In genomic region chr7:44062903-44063295, GRCh38 we compare ENCODE assay signal across 16 cellular contexts. TPM values are rescaled to one million over a fixed set of nuclear protein-coding genes. Genes with fewer than 3 reads are reported as not detected.
A peak's percentile ranks its signal among the peaks of the same experiment; 100 is the strongest.
DNase-seq lines count a peak whose midpoint lies in the region; ATAC-seq, FAIRE-seq and TF ChIP-seq lines count a peak whose summit lies in the region.
"Had no signal": no experiment of that assay in that cellular context is flagged by ENCODE, and none has a peak within 500 bp of the region (broad histone marks: within the 10 kb centered on the region; RNA-seq: fewer than 3 reads in every experiment).

No MANE protein-coding gene starts in this region.

- ATAC-seq in K562, result no peak
- no peak for ATAC-seq in HepG2
- ATAC-seq in GM18870 (IDR thresholded peaks at IDR 0.05; ENCODE audit: unreplicated experiment), result no peak
- ATAC-seq in HG03159 (IDR thresholded peaks at IDR 0.05; ENCODE audit: unreplicated experiment), result no peak
- ATAC-seq: Panc1 had no signal

- peak; percentile 32 for DNase-seq in H7
- no peak for DNase-seq in K562 (ENCODE audit: extremely low read depth in 1 of 4, low spot score in 3 of 4)
- DNase-seq in HepG2 (ENCODE audit: low spot score), result no peak
- DNase-seq in ACHN, result no peak
- DNase-seq: KG1, midbrain, NCI-H1105, NCI-H2171, small intestine had no signal

- no peak overlapping the region for H2AFZ ChIP-seq in K562 (ENCODE audit: low read depth, low read length)
- no peak overlapping the region for H2AFZ ChIP-seq in HepG2 (ENCODE audit: low read length)

- H4K20me1 ChIP-seq in K562 (replicated peaks; ENCODE audit: control insufficient read depth, insufficient read depth, low read length) (peaks cover 12% of the 10 kb centered on the region; the same call in 1 of the 2 replicates), HepG2 (ENCODE audit: insufficient read depth, low read length) (no peaks in the 10 kb centered on the region)

- no peak overlapping the region for H3K27ac ChIP-seq in K562 (ENCODE audit: extremely low read depth, low read depth, low read length)
- no peak overlapping the region for H3K27ac ChIP-seq in HepG2 (ENCODE audit: extremely low read length, insufficient read depth, low read length)
- peak overlapping the region; percentile 28 for H3K27ac ChIP-seq in skeletal muscle tissue (ENCODE audit: low read depth, low read length)
- H3K27ac ChIP-seq: thoracic aorta had no signal

- no peak overlapping the region for H3K4me3 ChIP-seq in H7 (ENCODE audit: insufficient read depth, low read depth, low read length)
- H3K4me3 ChIP-seq in K562, result no peak overlapping the region
- no peak overlapping the region for H3K4me3 ChIP-seq in HepG2 (replicated peaks in 1 of 3; ENCODE audit: insufficient read depth in 1 of 3, low read depth in 2 of 3, low read length in 3 of 3)
- H3K4me3 ChIP-seq in skeletal muscle tissue (ENCODE audit: low read length in 3 of 3), result peak overlapping the region; percentile 33 to 70 (median 55)
- H3K4me3 ChIP-seq: HAP-1, ovary, thoracic aorta had no signal

- POLR2A ChIA-PET in K562 (lab: Yijun Ruan, JAX) (interaction anchor here (0.7 to 0.8 kb wide), 2 partner anchors 15 to 39 kb away, joined by 3 to 4 read pairs; no protein-coding TSS in a partner anchor), HepG2 (lab: Yijun Ruan, JAX) (interaction anchor here (0.9 to 1.3 kb wide), 3 partner anchors 18 to 24 kb away, joined by 3 to 5 read pairs (median 3); partner anchors contain the start of gene DBNL)

- WGBS in K562 (ENCODE audit: insufficient coverage, low coverage, missing lambda C conversion rate), result 50% methylated on average over 3 of the region's 3 CpGs
- 17% methylated on average over 2 of the region's 3 CpGs for WGBS in HepG2 (ENCODE audit: low lambda C conversion rate)

- TF ChIP-seq POLR2A in K562 (conservative IDR thresholded peaks at IDR 0.05) (no peak; the same call in 1 of the 2 replicates), HepG2 (IDR thresholded peaks at IDR 0.05; ENCODE audit: insufficient read depth in 1 of 2, low read depth in 2 of 2, low read length in 2 of 2) (no peak)

- H3K4me1 ChIP-seq in K562 (replicated peaks in 1 of 2; ENCODE audit: control insufficient read depth in 2 of 2, insufficient read depth in 2 of 2, low read length in 2 of 2), result peaks cover 3 to 38% of the 10 kb centered on the region in 2 experiments; a peak in 3 of 5 replicates
- peaks cover 57% of the 10 kb centered on the region for H3K4me1 ChIP-seq in HepG2 (ENCODE audit: insufficient read depth, low read length)
- peaks cover 48 to 87% (median 85%) of the 10 kb centered on the region in 3 donors for H3K4me1 ChIP-seq in skeletal muscle tissue (ENCODE audit: control insufficient read depth in 3 of 3, insufficient read depth in 3 of 3, low read length in 3 of 3)

- in situ Hi-C loops in K562 (cut with MboI), result no loop called here
- in situ Hi-C loops in HepG2 (cut with HindIII; ENCODE audit: extremely low pct_ligation_motif_present, low pct_unique_long_range_greater_than_20kb), result no loop called here
- in situ Hi-C loops in ACHN (cut with HindIII; ENCODE audit: low pct_ligation_motif_present, low pct_unique_long_range_greater_than_20kb, low sequenced_read_pairs), result no loop called here

- peaks cover 9% of the 10 kb centered on the region for H3K36me3 ChIP-seq in H7 (replicated peaks; ENCODE audit: control insufficient read depth, insufficient read depth, low read length)
- peaks cover 40% of the 10 kb centered on the region; the same call in 2 of the 3 replicates for H3K36me3 ChIP-seq in K562 (ENCODE audit: control insufficient read depth, insufficient read depth, low read length)
- peaks cover 17 to 29% of the 10 kb centered on the region in 2 experiments; a peak in 4 of 5 replicates for H3K36me3 ChIP-seq in HepG2 (replicated peaks in 1 of 2; ENCODE audit: control insufficient read depth in 1 of 2, insufficient read depth in 2 of 2, low read length in 2 of 2)
- peaks cover 44 to 51% (median 45%) of the 10 kb centered on the region in 3 donors for H3K36me3 ChIP-seq in skeletal muscle tissue (ENCODE audit: control insufficient read depth in 3 of 3, insufficient read depth in 3 of 3, low read length in 3 of 3)
- H3K36me3 ChIP-seq: ovary had no signal

- CTCF ChIA-PET in K562 (lab: Yijun Ruan, JAX; ENCODE audit: low intra/inter-chr PET ratio) (no interaction called here), HepG2 (lab: Yijun Ruan, JAX; ENCODE audit: low intra/inter-chr PET ratio, low total read pairs) (no interaction called here)

- TF ChIP-seq RAD21 in K562 (CRISPR knock-in tag; conservative IDR thresholded peaks at IDR 0.05 in 1 of 2, IDR thresholded peaks at IDR 0.05 in 1 of 2) (no peak), HepG2 (CRISPR knock-in tag; IDR thresholded peaks at IDR 0.05) (no peak)

- H3K9me1 ChIP-seq in K562 (ENCODE audit: control insufficient read depth, insufficient read depth, low read length), result no peaks in the 10 kb centered on the region

- intact Hi-C loops in K562 (cut with micrococcal nuclease) (no loop called here), HepG2 (cut with micrococcal nuclease; ENCODE audit: unreplicated experiment) (no loop called here)

- H3K4me2 ChIP-seq in K562 (ENCODE audit: insufficient read depth, low read length), result no peak overlapping the region
- no peak overlapping the region for H3K4me2 ChIP-seq in HepG2 (ENCODE audit: low read depth, low read length)

- no TSS peak for BruUV-seq in K562 (replicated peaks; lab: Mats Ljungman, UMichigan)
- no TSS peak for BruUV-seq in HepG2 (replicated peaks; lab: Mats Ljungman, UMichigan)

- TF ChIP-seq CTCF in K562 (IDR thresholded peaks at IDR 0.05 in 2 of 3, conservative IDR thresholded peaks at IDR 0.05 in 1 of 3; ENCODE audit: insufficient read depth in 2 of 3, low read depth in 1 of 3, low read length in 3 of 3), result no peak
- TF ChIP-seq CTCF in HepG2 (CRISPR knock-in tag; IDR thresholded peaks at IDR 0.05), result no peak

- peak overlapping the region in 1 of 2 experiments; percentile 64; a peak in 1 of 4 replicates for H3K9ac ChIP-seq in K562 (ENCODE audit: insufficient read depth in 1 of 2, low read depth in 2 of 2, low read length in 2 of 2)
- no peak overlapping the region for H3K9ac ChIP-seq in HepG2 (ENCODE audit: insufficient read depth, low read depth, low read length)
- peak overlapping the region in 2 of 3 donors; percentile 51 to 82 for H3K9ac ChIP-seq in skeletal muscle tissue (ENCODE audit: low read depth in 1 of 3, low read length in 3 of 3)

- no peaks in the 10 kb centered on the region for H3K9me3 ChIP-seq in K562 (replicated peaks; ENCODE audit: control insufficient read depth, insufficient read depth, low read depth, low read length)
- H3K9me3 ChIP-seq in HepG2 (ENCODE audit: low read length), result no peaks in the 10 kb centered on the region
- H3K9me3 ChIP-seq in skeletal muscle tissue (ENCODE audit: control insufficient read depth in 3 of 3, low read length in 3 of 3), result no peaks in the 10 kb centered on the region
- H3K9me3 ChIP-seq: HAP-1, ovary, thoracic aorta had no signal

- H3K27me3 ChIP-seq in H7 (ENCODE audit: control insufficient read depth, insufficient read depth, low read length) (peaks cover 2% of the 10 kb centered on the region; the same call in 1 of the 2 replicates), K562 (ENCODE audit: control insufficient read depth in 2 of 2, insufficient read depth in 2 of 2, low read length in 2 of 2) (peaks cover 0 to 10% of the 10 kb centered on the region in 2 experiments; a peak in 2 of 5 replicates), HepG2 (ENCODE audit: control insufficient read depth in 1 of 2, insufficient read depth in 2 of 2, low read length in 2 of 2) (no peaks in the 10 kb centered on the region), skeletal muscle tissue (ENCODE audit: control insufficient read depth in 3 of 3, insufficient read depth in 3 of 3, low read length in 3 of 3) (no peaks in the 10 kb centered on the region)
- H3K27me3 ChIP-seq: ovary had no signal

- H3K79me2 ChIP-seq in K562 (ENCODE audit: control insufficient read depth, insufficient read depth, low read length) (no peaks in the 10 kb centered on the region), HepG2 (ENCODE audit: insufficient read depth, low read length) (no peaks in the 10 kb centered on the region)

- FAIRE-seq in K562 (lab: Jason Lieb, UNC) (no peak), HepG2 (lab: Jason Lieb, UNC) (no peak)
- FAIRE-seq: small intestine had no signal

- TF ChIP-seq EP300 in K562 (IDR thresholded peaks at IDR 0.05; ENCODE audit: low read length) (no peak), HepG2 (IDR thresholded peaks at IDR 0.05; ENCODE audit: low read depth in 2 of 2, low read length in 2 of 2) (no peak), HepG2 (CRISPR knock-in tag; IDR thresholded peaks at IDR 0.05; ENCODE audit: borderline replicate concordance) (no peak)

RNA-seq across cellular contexts. Expression of gene PGAM2, which starts 2.5 kb away (rescaled TPM):
- 2.7 and 4.5 TPM in 2 replicates for total RNA-seq in H7 (2014; rRNA removed; shearing (Covaris generic))
- not detected in 2 replicates for total RNA-seq in K562 (2011; cell fraction: chromatin; rRNA removed; ENCODE audit: low replicate concordance)
- total RNA-seq in K562 (2011; cell fraction: nucleolus; rRNA removed), result 0.50 and 0.53 TPM in 2 replicates
- total RNA-seq in K562 (2011; cell fraction: nucleoplasm; rRNA removed), result not detected in 2 replicates
- total RNA-seq in K562 (2014; rRNA removed), result not detected in 2 replicates
- total RNA-seq in K562 (2014; rRNA removed; fragmentation: Illumina TruSeq; extraction: Trizol), result not detected in 2 replicates
- total RNA-seq in K562 (2015; rRNA removed; fragmentation: Illumina TruSeq; extraction: Trizol), result not detected in 2 replicates
- not detected in 2 replicates for total RNA-seq in K562 (2021)
- not detected in 2 replicates for polyA plus RNA-seq in K562 (2011; rRNA removed)
- 0.12 TPM in 1 of 2 replicates, not detected in the other for polyA plus RNA-seq in K562 (2011; cell fraction: cytosol; rRNA removed)
- polyA plus RNA-seq in K562 (2011; cell fraction: nucleus; rRNA removed), result 0.14 TPM in 1 of 2 replicates, not detected in the other
- not detected in 2 replicates for polyA plus RNA-seq in K562 (2012)
- not detected in 2 replicates for polyA plus RNA-seq in K562 (2014; fragmentation: Illumina TruSeq; extraction: Trizol)
- polyA plus RNA-seq in K562 (2014; fragmentation: Nextera tagmentation; extraction: Ambion mirVana), result not detected
- not detected in 2 replicates for polyA plus RNA-seq in K562 (2014; rRNA removed)
- not detected in 2 replicates for polyA minus RNA-seq in K562 (2011; rRNA and poly(A)+ RNA removed)
- polyA minus RNA-seq in K562 (2011; cell fraction: cytosol; rRNA and poly(A)+ RNA removed), result not detected in 2 replicates
- not detected in 2 replicates for polyA minus RNA-seq in K562 (2011; cell fraction: nucleus; rRNA and poly(A)+ RNA removed)
- 0.22 TPM in 1 of 2 replicates, not detected in the other for total RNA-seq in HepG2 (2016; rRNA removed; fragmentation: Illumina TruSeq; extraction: Trizol)
- not detected in 2 replicates for total RNA-seq in HepG2 (2016; cell fraction: cytosol; rRNA removed; fragmentation: Illumina TruSeq; extraction: Trizol; ENCODE audit: low read depth)
- total RNA-seq in HepG2 (2016; cell fraction: insoluble cytoplasmic fraction; rRNA removed; fragmentation: Illumina TruSeq; extraction: Trizol), result not detected in 2 replicates
- not detected in 2 replicates for total RNA-seq in HepG2 (2016; cell fraction: membrane; rRNA removed; fragmentation: Illumina TruSeq; extraction: Trizol)
- not detected in 2 replicates for total RNA-seq in HepG2 (2016; cell fraction: nucleus; rRNA removed; fragmentation: Illumina TruSeq; extraction: Trizol)
- 0.18 TPM in 1 of 2 replicates, not detected in the other for polyA plus RNA-seq in HepG2 (2011; rRNA removed)
- polyA plus RNA-seq in HepG2 (2011; cell fraction: cytosol; rRNA removed), result 0.13 TPM in 1 of 2 replicates, not detected in the other
- 1.5 and 1.9 TPM in 2 replicates for polyA plus RNA-seq in HepG2 (2011; cell fraction: nucleus; rRNA removed)
- polyA plus RNA-seq in HepG2 (2012), result 0.35 and 0.49 TPM in 2 replicates
- polyA plus RNA-seq in HepG2 (2016; cell fraction: cytosol; fragmentation: Illumina TruSeq; extraction: Trizol; ENCODE audit: low read depth), result not detected in 2 replicates
- polyA plus RNA-seq in HepG2 (2016; cell fraction: insoluble cytoplasmic fraction; fragmentation: Illumina TruSeq; extraction: Trizol; ENCODE audit: low read depth), result not detected in 2 replicates
- polyA plus RNA-seq in HepG2 (2016; cell fraction: membrane; fragmentation: Illumina TruSeq; extraction: Trizol; ENCODE audit: low read depth), result not detected in 2 replicates
- polyA plus RNA-seq in HepG2 (2016; cell fraction: nucleus; fragmentation: Illumina TruSeq; extraction: Trizol; ENCODE audit: insufficient read depth, low read depth), result not detected in 2 replicates
- polyA minus RNA-seq in HepG2 (2011; rRNA and poly(A)+ RNA removed; ENCODE audit: low replicate concordance), result 0.19 and 0.24 TPM in 2 replicates
- not detected in 2 replicates for polyA minus RNA-seq in HepG2 (2011; cell fraction: cytosol; rRNA and poly(A)+ RNA removed)
- 0.62 and 0.90 TPM in 2 replicates for polyA minus RNA-seq in HepG2 (2011; cell fraction: nucleus; rRNA and poly(A)+ RNA removed)
- 618 TPM for total RNA-seq in skeletal muscle tissue

RNA-seq across cellular contexts. Expression of gene DBNL, which starts 18.4 kb away (rescaled TPM):
- 43.0 and 63.8 TPM in 2 replicates for total RNA-seq in H7 (2014; rRNA removed; shearing (Covaris generic))
- 42.0 and 115 TPM in 2 replicates for total RNA-seq in K562 (2011; cell fraction: chromatin; rRNA removed; ENCODE audit: low replicate concordance)
- total RNA-seq in K562 (2011; cell fraction: nucleolus; rRNA removed), result 55.1 and 55.4 TPM in 2 replicates
- total RNA-seq in K562 (2011; cell fraction: nucleoplasm; rRNA removed), result 42.4 and 48.7 TPM in 2 replicates
- total RNA-seq in K562 (2014; rRNA removed) (61.5 and 65.1 TPM in 2 replicates), K562 (2014; rRNA removed; fragmentation: Illumina TruSeq; extraction: Trizol) (17.5 and 21.2 TPM in 2 replicates), K562 (2015; rRNA removed; fragmentation: Illumina TruSeq; extraction: Trizol) (36.9 and 38.9 TPM in 2 replicates), K562 (2021) (51.5 and 57.7 TPM in 2 replicates), HepG2 (2016; rRNA removed; fragmentation: Illumina TruSeq; extraction: Trizol) (35.1 and 35.4 TPM in 2 replicates), skeletal muscle tissue (41.2 TPM)
- polyA plus RNA-seq in K562 (2011; rRNA removed) (32.4 and 35.0 TPM in 2 replicates), K562 (2014; fragmentation: Illumina TruSeq; extraction: Trizol) (52.1 and 58.2 TPM in 2 replicates), K562 (2014; fragmentation: Nextera tagmentation; extraction: Ambion mirVana) (1 to 10 TPM; 1.9 to 3.7 TPM), K562 (2014; rRNA removed) (47.6 and 53.0 TPM in 2 replicates), HepG2 (2011; rRNA removed) (20.8 and 29.0 TPM in 2 replicates)
- polyA plus RNA-seq in K562 (2011; cell fraction: cytosol; rRNA removed), result 41.3 and 70.1 TPM in 2 replicates
- polyA plus RNA-seq in K562 (2011; cell fraction: nucleus; rRNA removed), result 44.0 and 49.7 TPM in 2 replicates
- polyA plus RNA-seq in K562 (2012), result 47.8 and 50.1 TPM in 2 replicates
- polyA minus RNA-seq in K562 (2011; rRNA and poly(A)+ RNA removed), result 19.1 and 33.6 TPM in 2 replicates
- 20.9 and 23.1 TPM in 2 replicates for polyA minus RNA-seq in K562 (2011; cell fraction: cytosol; rRNA and poly(A)+ RNA removed)
- polyA minus RNA-seq in K562 (2011; cell fraction: nucleus; rRNA and poly(A)+ RNA removed), result 20.3 and 26.3 TPM in 2 replicates
- 6.3 and 6.7 TPM in 2 replicates for total RNA-seq in HepG2 (2016; cell fraction: cytosol; rRNA removed; fragmentation: Illumina TruSeq; extraction: Trizol; ENCODE audit: low read depth)
- 30.6 and 36.6 TPM in 2 replicates for total RNA-seq in HepG2 (2016; cell fraction: insoluble cytoplasmic fraction; rRNA removed; fragmentation: Illumina TruSeq; extraction: Trizol)
- total RNA-seq in HepG2 (2016; cell fraction: membrane; rRNA removed; fragmentation: Illumina TruSeq; extraction: Trizol), result 14.7 and 15.9 TPM in 2 replicates
- total RNA-seq in HepG2 (2016; cell fraction: nucleus; rRNA removed; fragmentation: Illumina TruSeq; extraction: Trizol), result 17.2 and 21.8 TPM in 2 replicates
- polyA plus RNA-seq in HepG2 (2011; cell fraction: cytosol; rRNA removed), result 15.5 and 19.5 TPM in 2 replicates
- 72.9 and 82.9 TPM in 2 replicates for polyA plus RNA-seq in HepG2 (2011; cell fraction: nucleus; rRNA removed)
- polyA plus RNA-seq in HepG2 (2012), result 17.6 and 18.9 TPM in 2 replicates
- 5.0 and 5.7 TPM in 2 replicates for polyA plus RNA-seq in HepG2 (2016; cell fraction: cytosol; fragmentation: Illumina TruSeq; extraction: Trizol; ENCODE audit: low read depth)
- polyA plus RNA-seq in HepG2 (2016; cell fraction: insoluble cytoplasmic fraction; fragmentation: Illumina TruSeq; extraction: Trizol; ENCODE audit: low read depth), result 31.8 and 36.6 TPM in 2 replicates
- 10.1 and 10.8 TPM in 2 replicates for polyA plus RNA-seq in HepG2 (2016; cell fraction: membrane; fragmentation: Illumina TruSeq; extraction: Trizol; ENCODE audit: low read depth)
- polyA plus RNA-seq in HepG2 (2016; cell fraction: nucleus; fragmentation: Illumina TruSeq; extraction: Trizol; ENCODE audit: insufficient read depth, low read depth), result 26.3 and 34.3 TPM in 2 replicates
- 51.2 and 89.6 TPM in 2 replicates for polyA minus RNA-seq in HepG2 (2011; rRNA and poly(A)+ RNA removed; ENCODE audit: low replicate concordance)
- polyA minus RNA-seq in HepG2 (2011; cell fraction: cytosol; rRNA and poly(A)+ RNA removed), result 10.0 and 13.2 TPM in 2 replicates
- polyA minus RNA-seq in HepG2 (2011; cell fraction: nucleus; rRNA and poly(A)+ RNA removed), result 31.3 and 34.3 TPM in 2 replicates

RNA-seq across cellular contexts. Expression of gene POLM, which starts 19.4 kb away (rescaled TPM):
- 16.9 and 17.0 TPM in 2 replicates for total RNA-seq in H7 (2014; rRNA removed; shearing (Covaris generic))
- 15.0 and 46.8 TPM in 2 replicates for total RNA-seq in K562 (2011; cell fraction: chromatin; rRNA removed; ENCODE audit: low replicate concordance)
- total RNA-seq in K562 (2011; cell fraction: nucleolus; rRNA removed), result 28.4 and 32.0 TPM in 2 replicates
- total RNA-seq in K562 (2011; cell fraction: nucleoplasm; rRNA removed), result 22.1 and 23.5 TPM in 2 replicates
- 4.1 and 6.5 TPM in 2 replicates for total RNA-seq in K562 (2014; rRNA removed)
- total RNA-seq in K562 (2014; rRNA removed; fragmentation: Illumina TruSeq; extraction: Trizol), result 1.3 and 1.9 TPM in 2 replicates
- 4.2 and 4.8 TPM in 2 replicates for total RNA-seq in K562 (2015; rRNA removed; fragmentation: Illumina TruSeq; extraction: Trizol)
- 8.6 and 9.9 TPM in 2 replicates for total RNA-seq in K562 (2021)
- 4.1 and 5.7 TPM in 2 replicates for polyA plus RNA-seq in K562 (2011; rRNA removed)
- polyA plus RNA-seq in K562 (2011; cell fraction: cytosol; rRNA removed), result 4.9 and 8.0 TPM in 2 replicates
- 22.0 and 33.1 TPM in 2 replicates for polyA plus RNA-seq in K562 (2011; cell fraction: nucleus; rRNA removed)
- 4.7 and 10.9 TPM in 2 replicates for polyA plus RNA-seq in K562 (2012)
- 3.6 and 4.1 TPM in 2 replicates for polyA plus RNA-seq in K562 (2014; fragmentation: Illumina TruSeq; extraction: Trizol)
- polyA plus RNA-seq in K562 (2014; fragmentation: Nextera tagmentation; extraction: Ambion mirVana), result under 1 TPM; 0.51 to 0.70 TPM
- 5.2 and 5.9 TPM in 2 replicates for polyA plus RNA-seq in K562 (2014; rRNA removed)
- polyA minus RNA-seq in K562 (2011; rRNA and poly(A)+ RNA removed), result 4.8 and 6.4 TPM in 2 replicates
- polyA minus RNA-seq in K562 (2011; cell fraction: cytosol; rRNA and poly(A)+ RNA removed), result 5.9 and 23.5 TPM in 2 replicates
- polyA minus RNA-seq in K562 (2011; cell fraction: nucleus; rRNA and poly(A)+ RNA removed), result 16.4 and 23.2 TPM in 2 replicates
- 2.4 and 5.2 TPM in 2 replicates for total RNA-seq in HepG2 (2016; rRNA removed; fragmentation: Illumina TruSeq; extraction: Trizol)
- 1.4 and 2.1 TPM in 2 replicates for total RNA-seq in HepG2 (2016; cell fraction: cytosol; rRNA removed; fragmentation: Illumina TruSeq; extraction: Trizol; ENCODE audit: low read depth)
- 2.6 and 4.6 TPM in 2 replicates for total RNA-seq in HepG2 (2016; cell fraction: insoluble cytoplasmic fraction; rRNA removed; fragmentation: Illumina TruSeq; extraction: Trizol)
- 2.7 and 2.8 TPM in 2 replicates for total RNA-seq in HepG2 (2016; cell fraction: membrane; rRNA removed; fragmentation: Illumina TruSeq; extraction: Trizol)
- 7.3 and 9.5 TPM in 2 replicates for total RNA-seq in HepG2 (2016; cell fraction: nucleus; rRNA removed; fragmentation: Illumina TruSeq; extraction: Trizol)
- polyA plus RNA-seq in HepG2 (2011; rRNA removed), result 5.4 and 6.6 TPM in 2 replicates
- 2.2 and 3.1 TPM in 2 replicates for polyA plus RNA-seq in HepG2 (2011; cell fraction: cytosol; rRNA removed)
- 30.4 and 31.3 TPM in 2 replicates for polyA plus RNA-seq in HepG2 (2011; cell fraction: nucleus; rRNA removed)
- 4.0 and 4.2 TPM in 2 replicates for polyA plus RNA-seq in HepG2 (2012)
- polyA plus RNA-seq in HepG2 (2016; cell fraction: cytosol; fragmentation: Illumina TruSeq; extraction: Trizol; ENCODE audit: low read depth), result 1.0 and 1.4 TPM in 2 replicates
- polyA plus RNA-seq in HepG2 (2016; cell fraction: insoluble cytoplasmic fraction; fragmentation: Illumina TruSeq; extraction: Trizol; ENCODE audit: low read depth), result 1.9 and 2.4 TPM in 2 replicates
- polyA plus RNA-seq in HepG2 (2016; cell fraction: membrane; fragmentation: Illumina TruSeq; extraction: Trizol; ENCODE audit: low read depth), result 1.9 and 2.2 TPM in 2 replicates
- 20.1 and 20.6 TPM in 2 replicates for polyA plus RNA-seq in HepG2 (2016; cell fraction: nucleus; fragmentation: Illumina TruSeq; extraction: Trizol; ENCODE audit: insufficient read depth, low read depth)
- polyA minus RNA-seq in HepG2 (2011; rRNA and poly(A)+ RNA removed; ENCODE audit: low replicate concordance), result 11.8 and 14.8 TPM in 2 replicates
- 3.9 and 5.2 TPM in 2 replicates for polyA minus RNA-seq in HepG2 (2011; cell fraction: cytosol; rRNA and poly(A)+ RNA removed)
- 17.9 and 18.9 TPM in 2 replicates for polyA minus RNA-seq in HepG2 (2011; cell fraction: nucleus; rRNA and poly(A)+ RNA removed)
- 12.5 TPM for total RNA-seq in skeletal muscle tissue

RNA-seq across cellular contexts. Expression of gene AEBP1, which starts 41.2 kb away (rescaled TPM):
- total RNA-seq in H7 (2014; rRNA removed; shearing (Covaris generic)), result 12.9 and 15.8 TPM in 2 replicates
- total RNA-seq in K562 (2011; cell fraction: chromatin; rRNA removed; ENCODE audit: low replicate concordance), result 1.3 and 8.8 TPM in 2 replicates
- 4.2 and 6.2 TPM in 2 replicates for total RNA-seq in K562 (2011; cell fraction: nucleolus; rRNA removed)
- total RNA-seq in K562 (2011; cell fraction: nucleoplasm; rRNA removed), result 3.3 and 4.3 TPM in 2 replicates
- total RNA-seq in K562 (2014; rRNA removed), result 0.53 TPM in 1 of 2 replicates, not detected in the other
- total RNA-seq in K562 (2014; rRNA removed; fragmentation: Illumina TruSeq; extraction: Trizol), result 0.15 TPM in 1 of 2 replicates, not detected in the other
- total RNA-seq in K562 (2015; rRNA removed; fragmentation: Illumina TruSeq; extraction: Trizol), result 0.36 TPM in 1 of 2 replicates, not detected in the other
- 0.78 and 0.87 TPM in 2 replicates for total RNA-seq in K562 (2021)
- 0.43 and 1.1 TPM in 2 replicates for polyA plus RNA-seq in K562 (2011; rRNA removed)
- 0.48 and 0.60 TPM in 2 replicates for polyA plus RNA-seq in K562 (2011; cell fraction: cytosol; rRNA removed)
- polyA plus RNA-seq in K562 (2011; cell fraction: nucleus; rRNA removed), result 5.3 and 8.2 TPM in 2 replicates
- polyA plus RNA-seq in K562 (2012), result 0.57 and 1.3 TPM in 2 replicates
- 0.30 and 0.69 TPM in 2 replicates for polyA plus RNA-seq in K562 (2014; fragmentation: Illumina TruSeq; extraction: Trizol)
- polyA plus RNA-seq in K562 (2014; fragmentation: Nextera tagmentation; extraction: Ambion mirVana), result under 1 TPM in 1 of 2 experiments, not detected in 1; 0.04 TPM
- polyA plus RNA-seq in K562 (2014; rRNA removed), result 0.03 TPM in 1 of 2 replicates, not detected in the other
- polyA minus RNA-seq in K562 (2011; rRNA and poly(A)+ RNA removed), result 0.39 and 0.46 TPM in 2 replicates
- 1.0 and 1.8 TPM in 2 replicates for polyA minus RNA-seq in K562 (2011; cell fraction: cytosol; rRNA and poly(A)+ RNA removed)
- 0.67 and 1.1 TPM in 2 replicates for polyA minus RNA-seq in K562 (2011; cell fraction: nucleus; rRNA and poly(A)+ RNA removed)
- 0.22 TPM in 1 of 2 replicates, not detected in the other for total RNA-seq in HepG2 (2016; rRNA removed; fragmentation: Illumina TruSeq; extraction: Trizol)
- total RNA-seq in HepG2 (2016; cell fraction: cytosol; rRNA removed; fragmentation: Illumina TruSeq; extraction: Trizol; ENCODE audit: low read depth), result not detected in 2 replicates
- total RNA-seq in HepG2 (2016; cell fraction: insoluble cytoplasmic fraction; rRNA removed; fragmentation: Illumina TruSeq; extraction: Trizol), result 0.04 TPM in 1 of 2 replicates, not detected in the other
- not detected in 2 replicates for total RNA-seq in HepG2 (2016; cell fraction: membrane; rRNA removed; fragmentation: Illumina TruSeq; extraction: Trizol)
- total RNA-seq in HepG2 (2016; cell fraction: nucleus; rRNA removed; fragmentation: Illumina TruSeq; extraction: Trizol), result not detected in 2 replicates
- polyA plus RNA-seq in HepG2 (2011; rRNA removed), result 0.55 and 0.81 TPM in 2 replicates
- polyA plus RNA-seq in HepG2 (2011; cell fraction: cytosol; rRNA removed), result 0.15 and 0.27 TPM in 2 replicates
- 6.7 and 6.8 TPM in 2 replicates for polyA plus RNA-seq in HepG2 (2011; cell fraction: nucleus; rRNA removed)
- 0.96 and 1.3 TPM in 2 replicates for polyA plus RNA-seq in HepG2 (2012)
- not detected in 2 replicates for polyA plus RNA-seq in HepG2 (2016; cell fraction: cytosol; fragmentation: Illumina TruSeq; extraction: Trizol; ENCODE audit: low read depth)
- polyA plus RNA-seq in HepG2 (2016; cell fraction: insoluble cytoplasmic fraction; fragmentation: Illumina TruSeq; extraction: Trizol; ENCODE audit: low read depth), result not detected in 2 replicates
- not detected in 2 replicates for polyA plus RNA-seq in HepG2 (2016; cell fraction: membrane; fragmentation: Illumina TruSeq; extraction: Trizol; ENCODE audit: low read depth)
- 0.29 and 0.89 TPM in 2 replicates for polyA plus RNA-seq in HepG2 (2016; cell fraction: nucleus; fragmentation: Illumina TruSeq; extraction: Trizol; ENCODE audit: insufficient read depth, low read depth)
- 0.14 TPM in 1 of 2 replicates, not detected in the other for polyA minus RNA-seq in HepG2 (2011; rRNA and poly(A)+ RNA removed; ENCODE audit: low replicate concordance)
- 0.18 and 0.79 TPM in 2 replicates for polyA minus RNA-seq in HepG2 (2011; cell fraction: cytosol; rRNA and poly(A)+ RNA removed)
- polyA minus RNA-seq in HepG2 (2011; cell fraction: nucleus; rRNA and poly(A)+ RNA removed), result 0.37 and 0.64 TPM in 2 replicates
- 32.4 TPM for total RNA-seq in skeletal muscle tissue

Comparison
In these comparisons a context has a peak if more than half of its experiments do, and no peak if none do; other contexts are left out.
1. H3K4me3 ChIP-seq: peak in skeletal muscle tissue (3 of 3); none in H7 (single experiment), K562 (single experiment) and HepG2 (0 of 3).
2. RNA of gene PGAM2, which starts 2.5 kb away (total RNA-seq): 618 TPM in skeletal muscle tissue (single experiment); 2.7 to 4.5 TPM in H7, 0.22 TPM in HepG2 and 0.50 to 0.53 TPM in K562; every median in the first group is over 100 times any median in the second.